8 cellular contexts compared by ENCODE assay signal in genomic region chr18:57719211-57719935, GRCh38.
DNase-seq lines count a peak whose midpoint lies in the region; TF ChIP-seq lines count a peak whose summit lies in the region.
"Not testable (repeated sequence)": the region's sequence is repeated elsewhere in the genome, so short reads cannot be mapped to it uniquely, and the experiment has no call there.

No MANE protein-coding gene starts in this region.

- H3K4me3 ChIP-seq in BE2C (ENCODE audit: low read depth, low read length); endodermal cell (ENCODE audit: low read length): not testable (repeated sequence)

- not testable (repeated sequence) for H2AK5ac ChIP-seq in H9 (ENCODE audit: insufficient read length, low read length)

- not testable (repeated sequence) for H3K27me3 Mint-ChIP-seq in H9 (ENCODE audit: low read depth); endodermal cell (ENCODE audit: insufficient read depth); progenitor cell of endocrine pancreas

- not testable (repeated sequence) for H3K9ac ChIP-seq in H9 (ENCODE audit: extremely low read depth, insufficient read length, low read length); endodermal cell (ENCODE audit: extremely low read depth, low read length, poor library complexity, severe bottlenecking)

- H3K18ac ChIP-seq in H9 (ENCODE audit: insufficient read length, low read depth, low read length), result not testable (repeated sequence)

- not testable (repeated sequence) for H3K23ac ChIP-seq in H9 (ENCODE audit: insufficient read length, low read depth, low read length)

- not testable (repeated sequence) for H3K27ac ChIP-seq in H9 (ENCODE audit: insufficient read length, low read depth, low read length); endodermal cell (ENCODE audit: low read depth, low read length)

- not testable (repeated sequence) for TF ChIP-seq CTCF in BE2C (IDR thresholded peaks at IDR 0.05; ENCODE audit: low read depth, low read length); H9 (conservative IDR thresholded peaks at IDR 0.05); progenitor cell of endocrine pancreas (IDR thresholded peaks at IDR 0.05; ENCODE audit: unreplicated experiment)
- peak; percentile 28 for TF ChIP-seq CTCF in endodermal cell (conservative IDR thresholded peaks at IDR 0.05)

- not testable (repeated sequence) for H2BK20ac ChIP-seq in H9 (ENCODE audit: low read depth, low read length, poor library complexity, severe bottlenecking)

- not testable (repeated sequence) for H3K27ac Mint-ChIP-seq in H9
- peak overlapping the region; percentile 92 for H3K27ac Mint-ChIP-seq in endodermal cell
- peak overlapping the region; percentile 62 for H3K27ac Mint-ChIP-seq in progenitor cell of endocrine pancreas

- not testable (repeated sequence) for H3T11ph ChIP-seq in H9 (ENCODE audit: low read length)

- not testable (repeated sequence) for H3K56ac ChIP-seq in H9 (ENCODE audit: insufficient read length, low read depth, low read length)

- H3K14ac ChIP-seq in H9 (ENCODE audit: insufficient read depth, low read length), result not testable (repeated sequence)

- not testable (repeated sequence) for H3K4ac ChIP-seq in H9 (ENCODE audit: low read depth, low read length)

- not testable (repeated sequence) for H4K20me1 ChIP-seq in H9 (ENCODE audit: control insufficient read depth, insufficient read depth, insufficient read length)

- not testable (repeated sequence) for H3K79me1 ChIP-seq in H9 (ENCODE audit: insufficient read depth, low read depth, low read length, poor library complexity, severe bottlenecking)

- not testable (repeated sequence) for H3K4me2 ChIP-seq in H9 (ENCODE audit: insufficient read depth, insufficient read length, low read length)

- H2BK15ac ChIP-seq in H9 (ENCODE audit: low read depth, low read length), result not testable (repeated sequence)

- not testable (repeated sequence) for H3K27me3 ChIP-seq in BE2C; H9 (ENCODE audit: insufficient read depth, low read length); endodermal cell (ENCODE audit: control insufficient read depth, insufficient read depth, low read length, poor library complexity, severe bottlenecking)

- H2BK120ac ChIP-seq in H9 (ENCODE audit: low read depth, low read length, poor library complexity, severe bottlenecking), result not testable (repeated sequence)

- not testable (repeated sequence) for H3K4me1 Mint-ChIP-seq in H9; endodermal cell; progenitor cell of endocrine pancreas (ENCODE audit: low read depth)

- H4K91ac ChIP-seq in H9 (ENCODE audit: insufficient read length, low read depth, low read length), result not testable (repeated sequence)

- not testable (repeated sequence) for H4K5ac ChIP-seq in H9 (ENCODE audit: insufficient read length, low read depth, low read length)

- not testable (repeated sequence) for H3K36me3 Mint-ChIP-seq in H9 (ENCODE audit: insufficient read depth in 1 of 3, low read depth in 3 of 3); endodermal cell (ENCODE audit: low read depth)
- H3K36me3 Mint-ChIP-seq in progenitor cell of endocrine pancreas (ENCODE audit: insufficient read depth), result peaks cover 16% of the 10 kb centered on the region

- H3K9me3 ChIP-seq in BE2C; H9 (ENCODE audit: control insufficient read depth, low read depth, low read length); endodermal cell (ENCODE audit: control insufficient read depth, low read length): not testable (repeated sequence)

- DNase-seq in BE2C (peak; percentile 11), H9 (peak; percentile 64), NCI-H2171 treated with DMSO at 0.1 percent for 48 hours (lab: John Stamatoyannopoulos, UW) (peak; percentile 11), NCI-H748 treated with DMSO at 0.1 percent for 48 hours (lab: John Stamatoyannopoulos, UW) (peak; percentile 49), SW480 (ENCODE audit: low spot score) (peak; percentile 49), endodermal cell (peak; percentile 81), islet precursor cell (peak; percentile 66)
- DNase-seq in progenitor cell of endocrine pancreas (ENCODE audit: low spot score, unreplicated experiment), result not testable (repeated sequence)

- H3K36me3 ChIP-seq in BE2C; endodermal cell (ENCODE audit: control insufficient read depth, insufficient read depth, low read length): not testable (repeated sequence)

- H3K9me3 Mint-ChIP-seq in H9, result peaks cover 15 to 17% of the 10 kb centered on the region in 2 experiments
- not testable (repeated sequence) for H3K9me3 Mint-ChIP-seq in endodermal cell
- H3K9me3 Mint-ChIP-seq in progenitor cell of endocrine pancreas (ENCODE audit: low read depth), result peaks cover 19% of the 10 kb centered on the region

- not testable (repeated sequence) for H3K23me2 ChIP-seq in H9 (ENCODE audit: insufficient read length, low read depth, low read length, poor library complexity, severe bottlenecking)

- H2BK12ac ChIP-seq in H9 (ENCODE audit: insufficient read length, low read depth, low read length), result not testable (repeated sequence)

- H4K8ac ChIP-seq in H9 (replicated peaks; ENCODE audit: insufficient read length, low read depth, low read length), result not testable (repeated sequence)

- H2BK5ac ChIP-seq in H9 (ENCODE audit: insufficient read length, low read length), result not testable (repeated sequence)

- not testable (repeated sequence) for H3K4me1 ChIP-seq in BE2C; H9 (ENCODE audit: insufficient read depth, low read length); endodermal cell (ENCODE audit: control insufficient read depth, insufficient read depth, low read length)

- H3K4me3 Mint-ChIP-seq in H9 (peak overlapping the region in 1 of 2 experiments; percentile 24; a peak in 1 of 5 replicates), endodermal cell (peak overlapping the region; percentile 70), progenitor cell of endocrine pancreas (ENCODE audit: low read depth) (peak overlapping the region; percentile 64)

- no CpG with 5 or more reads among the region's 31 CpGs for WGBS in H9 (ENCODE audit: extremely low coverage, insufficient read length, low lambda C conversion rate)
- WGBS in endodermal cell (ENCODE audit: insufficient coverage in 1 of 2, insufficient read length in 1 of 2), 2 experiments, result 92 to 95% methylated on average over 6 to 29 of the region's 31 CpGs

- H2AFZ ChIP-seq in H9 (ENCODE audit: low read length), result not testable (repeated sequence)

- H3K79me2 ChIP-seq in H9 (ENCODE audit: insufficient read depth, low read length), result not testable (repeated sequence)
